In the genomic region with DNA sequence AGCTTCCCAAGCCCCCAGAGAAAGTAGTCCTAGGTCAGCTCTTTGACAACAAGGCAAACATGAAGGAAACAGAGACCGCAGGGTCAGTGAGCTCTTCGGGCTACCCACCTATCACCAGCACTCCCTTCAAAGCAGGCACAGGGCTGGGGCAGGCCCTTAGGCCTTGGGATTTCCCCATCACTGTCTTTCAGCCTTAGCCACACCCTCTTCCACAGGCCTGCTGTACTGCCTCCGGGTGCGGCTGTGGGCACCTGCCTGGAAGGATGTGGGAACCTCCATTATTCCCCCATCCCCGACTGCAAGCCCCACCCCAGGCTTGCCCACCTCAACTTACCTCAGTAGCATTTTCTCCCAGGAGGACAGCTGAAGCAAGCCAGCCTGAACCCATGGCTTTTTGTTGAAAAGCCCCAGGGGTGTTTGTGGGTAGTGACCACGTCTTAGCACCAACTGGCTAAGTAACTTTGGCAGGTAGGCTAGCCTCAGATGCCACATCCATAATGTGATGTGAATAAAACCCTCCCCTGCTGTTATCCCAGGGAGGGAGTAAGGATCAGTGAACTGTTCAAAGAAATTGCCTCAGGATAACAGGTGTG, we compare ENCODE assay signal across 8 cellular contexts.
DNase-seq lines count a peak whose midpoint lies in the region; ATAC-seq and TF ChIP-seq lines count a peak whose summit lies in the region.

No MANE protein-coding gene starts in this region.

- DNase-seq in T-helper 1 cell (peak in 4 of 5 donors; percentile 2 to 25 (median 16)), immature natural killer cell (peak; percentile 45 to 63 (median 63)), endothelial cell (ENCODE audit: low spot score) (no peak), pons (ENCODE audit: low spot score) (no peak), NCI-H187 treated with DMSO at 0.1 percent for 48 hours (lab: John Stamatoyannopoulos, UW) (no peak), NOMO-1 treated with dmso at 0.1 percent for 144 hours (lab: John Stamatoyannopoulos, UW; ENCODE audit: unreplicated experiment) (no peak)

- H3K36me3 Mint-ChIP-seq in immature natural killer cell (no peaks in the 10 kb centered on the region), endothelial cell (ENCODE audit: low read depth, unreplicated experiment) (peaks cover 7% of the 10 kb centered on the region)

- ATAC-seq in GM18502 (IDR thresholded peaks at IDR 0.05; ENCODE audit: poor library complexity, unreplicated experiment) (peak; percentile 97), HG02588 (IDR thresholded peaks at IDR 0.05; ENCODE audit: unreplicated experiment) (peak; percentile 100)

- H3K9me3 Mint-ChIP-seq in immature natural killer cell = peaks cover 0 to 2% (median 0%) of the 10 kb centered on the region in 6 donors
- no peaks in the 10 kb centered on the region for H3K9me3 Mint-ChIP-seq in endothelial cell (ENCODE audit: unreplicated experiment)

- peak overlapping the region in 2 of 5 donors; percentile 15 to 23 for H3K4me3 Mint-ChIP-seq in immature natural killer cell
- no peak overlapping the region for H3K4me3 Mint-ChIP-seq in endothelial cell (ENCODE audit: unreplicated experiment)

- H3K27ac Mint-ChIP-seq in immature natural killer cell (peak overlapping the region; percentile 42 to 75 (median 66)), endothelial cell (ENCODE audit: unreplicated experiment) (no peak overlapping the region)

- H3K27me3 Mint-ChIP-seq in immature natural killer cell (ENCODE audit: low read depth in 3 of 3) (peaks cover 0 to 3% (median 0%) of the 10 kb centered on the region in 3 donors), endothelial cell (ENCODE audit: unreplicated experiment) (no peaks in the 10 kb centered on the region)

- no peak for TF ChIP-seq CTCF in endothelial cell (IDR thresholded peaks at IDR 0.05; ENCODE audit: unreplicated experiment)

- H3K4me1 Mint-ChIP-seq in immature natural killer cell (peaks cover 13 to 32% of the 10 kb centered on the region in 2 donors), endothelial cell (ENCODE audit: unreplicated experiment) (no peaks in the 10 kb centered on the region)

Comparison
In these comparisons a context has a peak if more than half of its experiments do, and no peak if none do; other contexts are left out.
1. DNase-seq: peak in T-helper 1 cell (4 of 5) and immature natural killer cell (3 of 3); none in endothelial cell (single experiment), pons (single experiment), NCI-H187 treated with DMSO at 0.1 percent for 48 hours (single experiment) and NOMO-1 treated with dmso at 0.1 percent for 144 hours (single experiment).